In genomic region chr13:26342898-26343297, GRCh38 we compare ENCODE assay signal across 1 cellular context.
A peak's percentile ranks its signal among the peaks of the same experiment; 100 is the strongest.
TF ChIP-seq lines count a peak whose summit lies in the region.

No MANE protein-coding gene starts in this region.

TF ChIP-seq in SK-N-SH, 30 proteins besides CTCF, POLR2A, EP300 and RAD21 (continued from another document):
- no peak for TF ChIP-seq USF1 (IDR thresholded peaks at IDR 0.05; ENCODE audit: borderline replicate concordance, low read depth)
- TF ChIP-seq RCOR1 (IDR thresholded peaks at IDR 0.05; ENCODE audit: low read length) = peak; percentile 100
- peak; percentile 94 for TF ChIP-seq CHD2 (IDR thresholded peaks at IDR 0.05; ENCODE audit: low read length, partially characterized antibody)
- TF ChIP-seq POLR2AphosphoS5 (IDR thresholded peaks at IDR 0.05; ENCODE audit: low read depth, low read length) = peak; percentile 45; the same call in 1 of the 2 replicates
- TF ChIP-seq ZBTB33 (IDR thresholded peaks at IDR 0.05; ENCODE audit: borderline replicate concordance, low read depth) = no peak
- no peak for TF ChIP-seq NRF1 (IDR thresholded peaks at IDR 0.05; ENCODE audit: low read depth, low read length)
